Comparison of ENCODE assay signal across 11 cellular contexts in the genomic region with DNA sequence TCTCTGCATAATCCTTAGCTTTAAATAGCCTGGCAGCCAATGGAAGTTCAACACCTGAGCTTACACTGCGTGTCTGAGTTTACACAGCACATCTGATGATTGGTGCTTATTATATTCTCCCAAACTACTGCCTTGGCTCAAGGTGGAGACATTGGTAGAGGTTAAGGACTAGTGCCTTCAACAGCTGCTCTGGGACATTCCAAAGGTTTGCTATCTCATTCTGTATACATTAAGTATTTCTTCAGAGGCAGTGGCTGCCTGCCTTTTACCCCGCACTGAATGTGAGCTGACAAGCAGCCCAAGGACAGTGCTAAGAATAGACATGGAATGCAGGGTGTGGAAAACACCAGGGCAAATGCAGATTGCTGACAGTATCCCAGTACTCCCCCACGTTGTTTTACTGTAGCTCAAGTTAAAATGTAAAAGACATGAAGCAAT. TPM values are rescaled to one million over a fixed set of nuclear protein-coding genes. Genes with fewer than 3 reads are reported as not detected.
DNase-seq lines count a peak whose midpoint lies in the region; ATAC-seq and TF ChIP-seq lines count a peak whose summit lies in the region.
"Had no signal": no experiment of that assay in that cellular context is flagged by ENCODE, and none has a peak within 500 bp of the region (broad histone marks: within the 10 kb centered on the region; RNA-seq: fewer than 3 reads in every experiment).

No MANE protein-coding gene starts in this region.

- TF ChIP-seq CTCF in choroid plexus epithelial cell (conservative IDR thresholded peaks at IDR 0.05; ENCODE audit: low read depth, low read length) (no peak), tibial artery (IDR thresholded peaks at IDR 0.05) (no peak)

- peak; percentile 82 for DNase-seq in LHCN-M2 (ENCODE audit: low read depth)
- DNase-seq in choroid plexus epithelial cell (ENCODE audit: low read depth): peak; percentile 94
- no peak for DNase-seq in left colon
- no peak for DNase-seq in tibial artery
- no peak for DNase-seq in NCI-H748 treated with DMSO at 0.1 percent for 48 hours (lab: John Stamatoyannopoulos, UW)
- no peak for DNase-seq in stimulated activated CD4-positive, alpha-beta T cell treated with anti-CD3 and anti-CD28 coated beads, Interleukin-4, amount 100 ng/mL, for 4 hours
- DNase-seq in stimulated activated CD4-positive, alpha-beta T cell treated with anti-CD3 and anti-CD28 coated beads, Interleukin-4, amount 100 ng/mL, for 1 hour: no peak
- DNase-seq: erythroblast; NCI-H524 treated with DMSO at 0.1 percent for 48 hours; stimulated activated CD4-positive, alpha-beta T cell treated with anti-CD3 and anti-CD28 coated beads, Interleukin-12 subunit alpha, Interleukin-12 subunit beta, amount 100 ng/mL, for 4 hours had no signal

- peaks cover 0 to 45% (median 14%) of the 10 kb centered on the region in 4 donors for H3K4me1 ChIP-seq in tibial artery

- no peaks in the 10 kb centered on the region for H3K9me3 ChIP-seq in tibial artery

- H3K36me3 ChIP-seq in tibial artery: no peaks in the 10 kb centered on the region

- peak; percentile 52 for ATAC-seq in left colon

- H3K27me3 ChIP-seq in tibial artery: no peaks in the 10 kb centered on the region

- H3K4me3 ChIP-seq in choroid plexus epithelial cell (ENCODE audit: low read depth, low read length) (no peak overlapping the region), tibial artery (no peak overlapping the region)

- intact Hi-C loops in left colon (cut with DNase I, micrococcal nuclease) (no loop called here), tibial artery (cut with DNase I; ENCODE audit: low total_unique reads) (no loop called here)

- peak overlapping the region; percentile 14 to 47 for H3K27ac ChIP-seq in tibial artery

RNA-seq across cellular contexts. Expression of gene HSPB3, which starts 1.6 kb away (rescaled TPM):
- total RNA-seq in LHCN-M2 (2014; rRNA removed): 13.3 and 30.5 TPM in 2 replicates
- polyA plus RNA-seq in LHCN-M2 (2012): 75.8 TPM
- total RNA-seq in left colon: 1 to 10 TPM in 1 of 2 donors, under 1 TPM in 1; 0.81 to 1.7 TPM
- total RNA-seq: activated CD8-positive, alpha-beta memory T cell treated with anti-CD3 and anti-CD28 coated beads for 36 hours had no signal

Comparison
In these comparisons a context has a peak if more than half of its experiments do, and no peak if none do; other contexts are left out.
1. DNase-seq: peak in LHCN-M2 (single experiment) and choroid plexus epithelial cell (single experiment); none in left colon (0 of 2), tibial artery (0 of 2), NCI-H748 treated with DMSO at 0.1 percent for 48 hours (single experiment), stimulated activated CD4-positive, alpha-beta T cell treated with anti-CD3 and anti-CD28 coated beads, Interleukin-4, amount 100 ng/mL, for 4 hours (0 of 2) and stimulated activated CD4-positive, alpha-beta T cell treated with anti-CD3 and anti-CD28 coated beads, Interleukin-4, amount 100 ng/mL, for 1 hour (single experiment).